Comparison of ENCODE assay signal across 8 cellular contexts in genomic region chr19:47745010-47745901, GRCh38. TPM values are rescaled to one million over a fixed set of nuclear protein-coding genes. Genes with fewer than 3 reads are reported as not detected.
DNase-seq lines count a peak whose midpoint lies in the region; ATAC-seq and TF ChIP-seq lines count a peak whose summit lies in the region.

Gene NOP53, plus strand, starts transcription at chr19:47745546. Its CDS starts 14 bp downstream, at chr19:47745560.

- H3K27me3 ChIP-seq in gastrocnemius medialis = no peaks in the 10 kb centered on the region

- intact Hi-C loops in gastrocnemius medialis (cut with DNase I; ENCODE audit: low total_unique reads) = loop anchor here (2.0 kb wide), 1 partner anchor 34 kb away; the partner anchor contains the start of gene SELENOW

- peaks cover 22 to 33% of the 10 kb centered on the region in 2 donors for H3K4me1 ChIP-seq in gastrocnemius medialis

- H3K9me3 Mint-ChIP-seq in brain = peaks cover 0 to 7% (median 2%) of the 10 kb centered on the region in 5 experiments

- peaks cover 49% of the 10 kb centered on the region for H3K4me1 Mint-ChIP-seq in brain

- H3K27me3 Mint-ChIP-seq in brain = peaks cover 3% of the 10 kb centered on the region

- peak within 1 kb of the TSS; percentile 81 for H3K4me3 ChIP-seq in iPS-11a (ENCODE audit: low read depth, low read length)
- peak within 1 kb of the TSS; percentile 77 to 99 (median 92) for H3K4me3 ChIP-seq in gastrocnemius medialis

- peak; percentile 93 for TF ChIP-seq POLR2A in GM18526 (IDR thresholded peaks at IDR 0.05; ENCODE audit: extremely low read depth, insufficient read length)
- TF ChIP-seq POLR2A in gastrocnemius medialis (IDR thresholded peaks at IDR 0.05) = peak; percentile 77 to 79

- ATAC-seq in HG03095 (IDR thresholded peaks at IDR 0.05; ENCODE audit: unreplicated experiment) = peak; percentile 49
- ATAC-seq in gastrocnemius medialis = peak; percentile 94

- H3K27ac ChIP-seq in 22Rv1 (peak within 1 kb of the TSS; percentile 81), gastrocnemius medialis (peak within 1 kb of the TSS; percentile 92 to 99 (median 98))

- H3K27ac Mint-ChIP-seq in brain = peak within 1 kb of the TSS; percentile 99 to 100 (median 99)

- H3K9me3 ChIP-seq in gastrocnemius medialis = no peaks in the 10 kb centered on the region

- H3K36me3 ChIP-seq in gastrocnemius medialis = peaks cover 0 to 35% of the 10 kb centered on the region in 2 donors

- in situ Hi-C loops in gastrocnemius medialis (cut with MboI; ENCODE audit: low sequenced_read_pairs in 4 of 4) = loop anchor here in 1 of 4 donors (25.0 kb wide), 1 partner anchor 458 kb away; no protein-coding TSS in a partner anchor

- no peak for TF ChIP-seq CTCF in 22Rv1 (IDR thresholded peaks at IDR 0.05)
- TF ChIP-seq CTCF in brain (conservative IDR thresholded peaks at IDR 0.05) = no peak
- peak in 1 of 5 experiments; percentile 21 for TF ChIP-seq CTCF in gastrocnemius medialis (IDR thresholded peaks at IDR 0.05 in 4 of 5, conservative IDR thresholded peaks at IDR 0.05 in 1 of 5)

- peak within 1 kb of the TSS; percentile 92 to 100 (median 97) for H3K4me3 Mint-ChIP-seq in brain

- H3K36me3 Mint-ChIP-seq in brain = peaks cover 30% of the 10 kb centered on the region

- DNase-seq in NCI-H2171 (lab: John Stamatoyannopoulos, UW) (peak; percentile 92), UCSD-AML1 (lab: John Stamatoyannopoulos, UW; ENCODE audit: unreplicated experiment) (peak; percentile 95), gastrocnemius medialis (peak; percentile 95 to 97)

RNA-seq across cellular contexts. Expression of gene NOP53, which starts in this region (rescaled TPM):
- polyA plus RNA-seq in brain (ENCODE audit: insufficient read depth, low read depth, low replicate concordance) = 421 TPM
- total RNA-seq in gastrocnemius medialis = 100 to 1,000 TPM; 141 to 262 (median 150) TPM

Comparison
In these comparisons a context has a peak if more than half of its experiments do, and no peak if none do; other contexts are left out.
1. Peak in every context shown above with its lines: DNase-seq, ATAC-seq, H3K4me3 ChIP-seq and H3K27ac ChIP-seq.